In genomic region chr10:95864906-95865813, GRCh38 we compare ENCODE assay signal across 8 cellular contexts. TPM values are rescaled to one million over a fixed set of nuclear protein-coding genes. Genes with fewer than 3 reads are reported as not detected.
DNase-seq lines count a peak whose midpoint lies in the region; ATAC-seq and TF ChIP-seq lines count a peak whose summit lies in the region.

No MANE protein-coding gene starts in this region.

- no peak overlapping the region for H3K27ac ChIP-seq in SJCRH30

- peaks cover 22 to 31% of the 10 kb centered on the region in 2 donors for H3K4me1 Mint-ChIP-seq in stimulated activated naive B cell treated with anti-CD40 and anti-IgM and Interleukin-4, amounts not matched to agents 10 μg/mL and 1 μg/mL and 100 μg/mL, for 72 hours

- no peak overlapping the region for H3K4me3 Mint-ChIP-seq in stimulated activated naive B cell treated with anti-CD40 and anti-IgM and Interleukin-4, amounts not matched to agents 10 μg/mL and 1 μg/mL and 100 μg/mL, for 72 hours

- peaks cover 42 to 58% of the 10 kb centered on the region in 2 donors for H3K36me3 Mint-ChIP-seq in stimulated activated naive B cell treated with anti-CD40 and anti-IgM and Interleukin-4, amounts not matched to agents 10 μg/mL and 1 μg/mL and 100 μg/mL, for 72 hours

- no peaks in the 10 kb centered on the region for H3K36me3 ChIP-seq in SJCRH30
- H3K36me3 ChIP-seq in kidney epithelial cell (ENCODE audit: control insufficient read depth, insufficient read depth, low read length), result no peaks in the 10 kb centered on the region

- no peaks in the 10 kb centered on the region for H3K27me3 Mint-ChIP-seq in stimulated activated naive B cell treated with anti-CD40 and anti-IgM and Interleukin-4, amounts not matched to agents 10 μg/mL and 1 μg/mL and 100 μg/mL, for 72 hours

- ATAC-seq in GM21381 (IDR thresholded peaks at IDR 0.05; ENCODE audit: unreplicated experiment) (peak; percentile 91), HG03558 (IDR thresholded peaks at IDR 0.05; ENCODE audit: extremely low read depth, unreplicated experiment) (peak; percentile 85)
- ATAC-seq in stimulated activated naive B cell treated with anti-CD40 and anti-IgM and Interleukin-4, amounts not matched to agents 10 μg/mL and 1 μg/mL and 100 μg/mL, for 72 hours (replicated peaks), result peak; percentile 97

- DNase-seq in NCI-H2107 treated with DMSO at 0.1 percent for 48 hours (lab: John Stamatoyannopoulos, UW; ENCODE audit: unreplicated experiment) (peak; percentile 2), NCI-H2107 (lab: John Stamatoyannopoulos, UW) (no peak), SJCRH30 (peak; percentile 5 to 40), cardiac fibroblast (ENCODE audit: low read depth in 2 of 2) (peak; percentile 88 to 90), kidney epithelial cell (ENCODE audit: low read depth) (peak; percentile 25)
- peak; percentile 55 for DNase-seq in stimulated activated naive B cell treated with anti-CD40 and anti-IgM and Interleukin-4, amounts not matched to agents 10 μg/mL and 1 μg/mL and 100 μg/mL, for 72 hours

- peak overlapping the region; percentile 60 for H3K27ac Mint-ChIP-seq in stimulated activated naive B cell treated with anti-CD40 and anti-IgM and Interleukin-4, amounts not matched to agents 10 μg/mL and 1 μg/mL and 100 μg/mL, for 72 hours

- H3K9me3 Mint-ChIP-seq in stimulated activated naive B cell treated with anti-CD40 and anti-IgM and Interleukin-4, amounts not matched to agents 10 μg/mL and 1 μg/mL and 100 μg/mL, for 72 hours, result no peaks in the 10 kb centered on the region

- H3K4me3 ChIP-seq in SJCRH30 (no peak overlapping the region), cardiac fibroblast (replicated peaks in 1 of 2; ENCODE audit: low read depth in 2 of 2, low read length in 2 of 2) (no peak overlapping the region), kidney epithelial cell (ENCODE audit: low read depth, low read length) (no peak overlapping the region)

- H3K4me1 ChIP-seq in SJCRH30, result no peaks in the 10 kb centered on the region

- H3K9me3 ChIP-seq in SJCRH30 (replicated peaks), result no peaks in the 10 kb centered on the region

- H3K27me3 ChIP-seq in SJCRH30 (no peaks in the 10 kb centered on the region), kidney epithelial cell (ENCODE audit: control insufficient read depth, insufficient read depth, low read length) (no peaks in the 10 kb centered on the region)

- TF ChIP-seq CTCF in cardiac fibroblast (IDR thresholded peaks at IDR 0.05; ENCODE audit: low read depth, low read length), result peak; percentile 88
- peak; percentile 70 for TF ChIP-seq CTCF in kidney epithelial cell (IDR thresholded peaks at IDR 0.05; ENCODE audit: insufficient read depth, low read length, poor library complexity, severe bottlenecking)

RNA-seq across cellular contexts. Expression of gene CC2D2B, which starts 42.6 kb away (rescaled TPM):
- 0.05 TPM in 1 of 2 replicates, not detected in the other for total RNA-seq in SJCRH30 (2014; rRNA removed; shearing (Covaris generic))
- total RNA-seq in kidney epithelial cell, result not detected in 2 replicates
